Comparison of ENCODE assay signal across 20 cellular contexts in genomic region chr1:43048601-43049011, GRCh38.
DNase-seq lines count a peak whose midpoint lies in the region; ATAC-seq and TF ChIP-seq lines count a peak whose summit lies in the region.
"Had no signal": no experiment of that assay in that cellular context is flagged by ENCODE, and none has a peak within 500 bp of the region (broad histone marks: within the 10 kb centered on the region; RNA-seq: fewer than 3 reads in every experiment).

No MANE protein-coding gene starts in this region.

- no peaks in the 10 kb centered on the region for H3K9me3 Mint-ChIP-seq in natural killer cell
- H3K9me3 Mint-ChIP-seq: activated naive CD8-positive, alpha-beta T cell treated with anti-CD3 and anti-CD28 coated beads, Interleukin-2, amount 10 ng/mL, durations not matched to agents 7 days and 5 days; CD8-positive, alpha-beta T cell; type B pancreatic cell had no signal

- H3K27ac ChIP-seq in right cardiac atrium (ENCODE audit: low read length) (no peak overlapping the region), right atrium auricular region (no peak overlapping the region), SJCRH30 (peak overlapping the region; percentile 74)

- no peak for DNase-seq in right cardiac atrium
- no peak for DNase-seq in right atrium auricular region (ENCODE audit: low spot score)
- peak; percentile 65 to 73 for DNase-seq in SJCRH30
- peak; percentile 57 for DNase-seq in kidney tubule cell (ENCODE audit: low spot score)
- DNase-seq in NCI-H1105 treated with DMSO at 0.1 percent for 48 hours (lab: John Stamatoyannopoulos, UW): no peak
- DNase-seq in natural killer cell: no peak
- DNase-seq: activated CD4-positive, alpha-beta T cell treated with anti-CD3 and anti-CD28 coated beads, Interleukin-2, amount 50 U/mL, for 48 hours; activated naive CD8-positive, alpha-beta T cell treated with anti-CD3 and anti-CD28 coated beads, Interleukin-2, amount 10 ng/mL, durations not matched to agents 7 days and 5 days; activated T-cell treated with anti-CD3 and anti-CD28 coated beads, Interleukin-2, amount 50 U/mL, for 48 hours; CD8-positive, alpha-beta T cell; effector memory CD4-positive, alpha-beta T cell; NCI-H1417; NCI-H2227 treated with DMSO at 0.1 percent for 48 hours; stimulated activated CD4-positive, alpha-beta T cell treated with anti-CD3 and anti-CD28 coated beads, Interleukin-2, amount 100 ng/mL, for 48 hours had no signal

- H3K27me3 ChIP-seq in right cardiac atrium (ENCODE audit: control insufficient read depth, insufficient read depth) (no peaks in the 10 kb centered on the region), right atrium auricular region (no peaks in the 10 kb centered on the region), SJCRH30 (no peaks in the 10 kb centered on the region)

- WGBS in right cardiac atrium: 53% methylated on average over 2 of the region's 2 CpGs

- H3K9me3 ChIP-seq in right cardiac atrium (ENCODE audit: control insufficient read depth, low read length): no peaks in the 10 kb centered on the region
- H3K9me3 ChIP-seq in right atrium auricular region: no peaks in the 10 kb centered on the region
- H3K9me3 ChIP-seq in SJCRH30 (replicated peaks): no peaks in the 10 kb centered on the region
- H3K9me3 ChIP-seq: HAP-1 had no signal

- no peaks in the 10 kb centered on the region for H3K4me1 Mint-ChIP-seq in natural killer cell
- H3K4me1 Mint-ChIP-seq: activated naive CD8-positive, alpha-beta T cell treated with anti-CD3 and anti-CD28 coated beads, Interleukin-2, amount 10 ng/mL, durations not matched to agents 7 days and 5 days had no signal

- H3K27me3 Mint-ChIP-seq in natural killer cell (ENCODE audit: low read depth in 2 of 2): peaks cover 8 to 19% of the 10 kb centered on the region in 2 donors
- H3K27me3 Mint-ChIP-seq: type B pancreatic cell had no signal

- H3K36me3 ChIP-seq in right atrium auricular region: no peaks in the 10 kb centered on the region
- H3K36me3 ChIP-seq in SJCRH30: no peaks in the 10 kb centered on the region
- H3K36me3 ChIP-seq: HAP-1 had no signal

- H3K27ac Mint-ChIP-seq in natural killer cell: no peak overlapping the region
- H3K27ac Mint-ChIP-seq: activated naive CD8-positive, alpha-beta T cell treated with anti-CD3 and anti-CD28 coated beads, Interleukin-2, amount 10 ng/mL, durations not matched to agents 7 days and 5 days; CD8-positive, alpha-beta T cell; type B pancreatic cell had no signal

- ATAC-seq in right cardiac atrium (peak; percentile 13 to 20), HG03439 (IDR thresholded peaks at IDR 0.05; ENCODE audit: unreplicated experiment) (no peak), HG02840 (IDR thresholded peaks at IDR 0.05; ENCODE audit: low FRiP score, unreplicated experiment) (no peak), natural killer cell (no peak)
- ATAC-seq: CD8-positive, alpha-beta T cell; GM12878 had no signal

- TF ChIP-seq CTCF in right atrium auricular region (IDR thresholded peaks at IDR 0.05) (no peak), natural killer cell (IDR thresholded peaks at IDR 0.05) (no peak)

- H3K4me1 ChIP-seq in right cardiac atrium (ENCODE audit: control insufficient read depth, insufficient read depth, low read length): no peaks in the 10 kb centered on the region
- H3K4me1 ChIP-seq in right atrium auricular region: no peaks in the 10 kb centered on the region
- H3K4me1 ChIP-seq in SJCRH30: peaks cover 45% of the 10 kb centered on the region
- H3K4me1 ChIP-seq: HAP-1 had no signal

- H3K36me3 Mint-ChIP-seq in natural killer cell: no peaks in the 10 kb centered on the region
- H3K36me3 Mint-ChIP-seq: activated naive CD8-positive, alpha-beta T cell treated with anti-CD3 and anti-CD28 coated beads, Interleukin-2, amount 10 ng/mL, durations not matched to agents 7 days and 5 days; CD8-positive, alpha-beta T cell; type B pancreatic cell had no signal

- H3K4me3 Mint-ChIP-seq in natural killer cell: no peak overlapping the region
- H3K4me3 Mint-ChIP-seq: activated naive CD8-positive, alpha-beta T cell treated with anti-CD3 and anti-CD28 coated beads, Interleukin-2, amount 10 ng/mL, durations not matched to agents 7 days and 5 days; CD8-positive, alpha-beta T cell; neural crest cell; type B pancreatic cell had no signal

- H3K4me3 ChIP-seq in right cardiac atrium (ENCODE audit: low read length) (no peak overlapping the region), right atrium auricular region (no peak overlapping the region), SJCRH30 (no peak overlapping the region)
- H3K4me3 ChIP-seq: GM12878, HAP-1 had no signal

- intact Hi-C loops in right cardiac atrium (cut with DNase I) (no loop called here), natural killer cell (cut with micrococcal nuclease) (no loop called here)

Comparison
In these comparisons a context has a peak if more than half of its experiments do, and no peak if none do; other contexts are left out.
1. ATAC-seq: peak in right cardiac atrium (2 of 2); none in HG03439 (single experiment), HG02840 (single experiment) and natural killer cell (0 of 3).
2. DNase-seq: peak in SJCRH30 (2 of 2) and kidney tubule cell (single experiment); none in right cardiac atrium (0 of 3), right atrium auricular region (single experiment), NCI-H1105 treated with DMSO at 0.1 percent for 48 hours (single experiment) and natural killer cell (single experiment).